In genomic region chrX:130728208-130728607, GRCh38 we compare ENCODE assay signal across 1 cellular context.
TF ChIP-seq lines count a peak whose summit lies in the region.

No MANE protein-coding gene starts in this region.

TF ChIP-seq in HepG2, 621 proteins besides CTCF, POLR2A, EP300 and RAD21:
- no peak for TF ChIP-seq ZBTB49 (CRISPR knock-in tag; IDR thresholded peaks at IDR 0.05; ENCODE audit: borderline replicate concordance)
- no peak for TF ChIP-seq MBNL3 (CRISPR knock-in tag; conservative IDR thresholded peaks at IDR 0.05)
- no peak for TF ChIP-seq KDM1A (CRISPR knock-in tag; IDR thresholded peaks at IDR 0.05)
- no peak for TF ChIP-seq RBM22 (optimal IDR thresholded peaks at IDR 0.05; ENCODE audit: low read length)
- no peak for TF ChIP-seq ZNF230 (CRISPR knock-in tag; IDR thresholded peaks at IDR 0.05)
- no peak for TF ChIP-seq SP1 (IDR thresholded peaks at IDR 0.05)
- no peak for TF ChIP-seq SP1 (CRISPR knock-in tag; IDR thresholded peaks at IDR 0.05)
- TF ChIP-seq ZNF75D (CRISPR knock-in tag; IDR thresholded peaks at IDR 0.05; ENCODE audit: borderline replicate concordance) = no peak
- TF ChIP-seq PLSCR1 (CRISPR knock-in tag; IDR thresholded peaks at IDR 0.05; ENCODE audit: borderline replicate concordance) = no peak
- TF ChIP-seq STAG1 (CRISPR knock-in tag; IDR thresholded peaks at IDR 0.05) = no peak
- TF ChIP-seq ZFP82 (CRISPR knock-in tag; IDR thresholded peaks at IDR 0.05; ENCODE audit: borderline replicate concordance) = no peak
- no peak for TF ChIP-seq ZNF800 (CRISPR knock-in tag; IDR thresholded peaks at IDR 0.05)
- no peak for TF ChIP-seq ISL2 (CRISPR knock-in tag; IDR thresholded peaks at IDR 0.05)
TF ChIP-seq in HepG2: peak in this region for 0.
